Comparison of ENCODE assay signal across 8 cellular contexts in the genomic region with DNA sequence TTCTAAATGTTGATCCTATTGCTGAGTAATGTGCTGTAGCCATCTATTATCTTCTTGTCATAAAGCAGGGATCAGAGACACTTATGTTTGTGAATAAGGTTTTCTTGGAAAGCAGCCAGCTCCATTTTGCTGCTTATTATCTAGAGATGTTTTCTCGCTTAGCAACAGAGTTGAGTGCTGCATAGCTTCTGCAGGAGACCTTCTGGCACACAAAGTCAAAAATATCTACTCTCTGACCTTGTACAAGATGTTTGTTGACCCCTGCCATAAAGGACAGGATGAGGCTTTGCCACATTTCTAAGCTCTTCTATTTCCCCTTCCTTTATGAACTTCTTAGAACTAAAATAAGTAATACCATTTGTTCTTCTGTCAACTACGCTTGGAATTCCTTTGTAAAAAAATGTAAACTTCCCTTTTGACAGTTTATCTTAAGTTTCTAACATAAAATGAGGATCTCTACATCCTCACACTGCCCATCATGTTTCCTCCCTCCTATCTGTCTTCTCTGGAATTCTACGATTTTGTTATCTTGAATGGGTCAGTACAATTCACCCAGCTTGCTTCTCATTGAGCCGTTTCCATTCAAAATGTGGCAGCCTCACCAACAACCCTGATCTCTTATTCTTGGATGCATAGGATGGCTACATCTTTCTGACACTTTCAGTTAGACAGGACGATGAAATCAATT.
A peak's percentile ranks its signal among the peaks of the same experiment; 100 is the strongest.
DNase-seq lines count a peak whose midpoint lies in the region; ATAC-seq and TF ChIP-seq lines count a peak whose summit lies in the region.

No MANE protein-coding gene starts in this region.

- no peaks in the 10 kb centered on the region for H3K36me3 Mint-ChIP-seq in nephron progenitor cell (ENCODE audit: low read depth)

- in situ Hi-C loops in GM13977 (cut with MboI; ENCODE audit: low pct_unique_long_range_greater_than_20kb, low sequenced_read_pairs, unreplicated experiment), result no loop called here

- peak; percentile 36 for ATAC-seq in esophagus mucosa

- H3K27me3 Mint-ChIP-seq in nephron progenitor cell (ENCODE audit: low read depth, poor library complexity), result peaks cover 4% of the 10 kb centered on the region

- DNase-seq in HuH-7 (ENCODE audit: low spot score) (peak; percentile 21), NCI-H748 (lab: John Stamatoyannopoulos, UW; ENCODE audit: unreplicated experiment) (peak; percentile 97), retina (peak; percentile 3), GM13977 (ENCODE audit: low spot score) (no peak), hippocampal formation (lab: John Stamatoyannopoulos, UW) (no peak), nephron progenitor cell (no peak)
- no peak for DNase-seq in activated CD4-positive, alpha-beta T cell treated with anti-CD3 and anti-CD28 coated beads, Interleukin-2, amount 50 U/mL, for 4 hours

- TF ChIP-seq CTCF in GM13977 (IDR thresholded peaks at IDR 0.05; ENCODE audit: extremely low read depth, insufficient read depth, missing control alignments) (no peak), nephron progenitor cell (IDR thresholded peaks at IDR 0.05) (no peak)

- no peak overlapping the region for H3K27ac Mint-ChIP-seq in nephron progenitor cell

- H3K4me1 Mint-ChIP-seq in nephron progenitor cell, result no peaks in the 10 kb centered on the region

- no peak overlapping the region for H3K4me3 Mint-ChIP-seq in nephron progenitor cell

- no peaks in the 10 kb centered on the region for H3K9me3 Mint-ChIP-seq in nephron progenitor cell

Comparison
In these comparisons a context has a peak if more than half of its experiments do, and no peak if none do; other contexts are left out.
1. DNase-seq: peak in HuH-7 (single experiment), NCI-H748 (single experiment) and retina (single experiment); none in GM13977 (single experiment), activated CD4-positive, alpha-beta T cell treated with anti-CD3 and anti-CD28 coated beads, Interleukin-2, amount 50 U/mL, for 4 hours (0 of 2), hippocampal formation (0 of 2) and nephron progenitor cell (single experiment).